ENCODE assay signal across 8 cellular contexts in genomic region chr1:183956559-183957188, GRCh38.
DNase-seq lines count a peak whose midpoint lies in the region; ATAC-seq and TF ChIP-seq lines count a peak whose summit lies in the region.

No MANE protein-coding gene starts in this region.

- H3K4me1 ChIP-seq in testis, result peaks cover 15% of the 10 kb centered on the region

- no peak for TF ChIP-seq POLR2A in testis (IDR thresholded peaks at IDR 0.05)

- H3K27me3 ChIP-seq in testis, result no peaks in the 10 kb centered on the region

- in situ Hi-C loops in KBM-7 (cut with MboI; ENCODE audit: low pct_unique_long_range_greater_than_20kb, low sequenced_read_pairs), result no loop called here

- H3K4me3 ChIP-seq in retinal pigment epithelial cell (ENCODE audit: low read length) (no peak overlapping the region), testis (no peak overlapping the region)

- H3K9me3 ChIP-seq in testis, result no peaks in the 10 kb centered on the region

- peak overlapping the region in 1 of 2 donors; percentile 83 for H3K27ac ChIP-seq in testis

- no peaks in the 10 kb centered on the region for H3K36me3 ChIP-seq in testis (ENCODE audit: low read depth, missing control alignments)

- peak; percentile 37 for TF ChIP-seq CTCF in retinal pigment epithelial cell (conservative IDR thresholded peaks at IDR 0.05; ENCODE audit: low read depth, low read length)
- TF ChIP-seq CTCF in testis (IDR thresholded peaks at IDR 0.05), result no peak

- WGBS in testis, 2 donors, result 57 to 63% methylated on average over 2 of the region's 2 CpGs

- ATAC-seq in GM21619 (IDR thresholded peaks at IDR 0.05; ENCODE audit: unreplicated experiment), result peak; percentile 100

- DNase-seq in EL (peak; percentile 80), KBM-7 (peak; percentile 69), epidermal melanocyte (ENCODE audit: insufficient read length, low spot score) (peak; percentile 31), retinal pigment epithelial cell (ENCODE audit: low read depth) (peak; percentile 35), NCI-H2107 (lab: John Stamatoyannopoulos, UW) (no peak), testis (no peak)
- peak; percentile 4 to 33 for DNase-seq in activated CD4-positive, alpha-beta T cell treated with anti-CD3 and anti-CD28 coated beads for 24 hours (ENCODE audit: low read depth in 2 of 2)

- intact Hi-C loops in testis (cut with DNase I; ENCODE audit: low total_unique reads), result no loop called here

Comparison
In these comparisons a context has a peak if more than half of its experiments do, and no peak if none do; other contexts are left out.
1. DNase-seq: peak in EL (single experiment), KBM-7 (single experiment), activated CD4-positive, alpha-beta T cell treated with anti-CD3 and anti-CD28 coated beads for 24 hours (2 of 2), epidermal melanocyte (single experiment) and retinal pigment epithelial cell (single experiment); none in NCI-H2107 (single experiment) and testis (single experiment).